6 cellular contexts compared by ENCODE assay signal in the genomic region with DNA sequence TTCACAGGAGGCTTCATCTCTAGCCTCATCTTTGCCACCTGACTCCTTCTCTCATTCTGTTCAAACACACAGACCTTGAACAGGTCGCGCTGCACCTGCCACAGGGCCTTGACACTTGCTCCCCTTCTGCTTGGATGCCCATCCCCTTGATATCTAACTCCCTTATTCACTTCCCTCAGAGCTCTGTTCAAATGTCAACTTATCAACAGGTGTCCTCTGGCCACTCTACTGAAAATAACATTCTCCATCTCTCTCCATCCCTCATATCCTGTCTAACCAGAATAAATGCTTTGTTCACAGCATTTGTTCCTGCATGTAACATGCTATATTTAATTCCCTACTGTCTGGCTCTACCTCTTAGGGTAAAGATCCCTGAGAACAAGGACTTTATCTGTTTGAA.
"Had no signal": no experiment of that assay in that cellular context is flagged by ENCODE, and none has a peak within 500 bp of the region (broad histone marks: within the 10 kb centered on the region; RNA-seq: fewer than 3 reads in every experiment).

No MANE protein-coding gene starts in this region.

- H3K9me3 ChIP-seq: HAP-1 had no signal

- H3K4me3 ChIP-seq: GM23248, HAP-1, K562 had no signal

- H3K36me3 ChIP-seq: HAP-1 had no signal

- DNase-seq: GM23248, GOT3, H7, IMR-90 had no signal

- H3K4me1 ChIP-seq: HAP-1 had no signal

- H3K27ac ChIP-seq: GM23248 had no signal
